ENCODE assay signal across 6 cellular contexts in genomic region chr2:130154423-130154770, GRCh38. TPM values are rescaled to one million over a fixed set of nuclear protein-coding genes. Genes with fewer than 3 reads are reported as not detected.
"Had no signal": no experiment of that assay in that cellular context is flagged by ENCODE, and none has a peak within 500 bp of the region (broad histone marks: within the 10 kb centered on the region; RNA-seq: fewer than 3 reads in every experiment).

No MANE protein-coding gene starts in this region.

RNA-seq across cellular contexts. Expression of gene POTEF, which starts 25.4 kb away (rescaled TPM):
- total RNA-seq: M059J, PC-3, Right ventricle myocardium superior, SJSA1 had no signal
- polyA plus RNA-seq: SK-N-SH had no signal

RNA-seq across cellular contexts. Expression of gene TUBA3E, which starts 43.8 kb away (rescaled TPM):
- total RNA-seq: M059J, PC-3, Peyer's patch, SJSA1 had no signal
- polyA plus RNA-seq: SK-N-SH had no signal
